29 cellular contexts compared by ENCODE assay signal in genomic region chr14:46885566-46885965, GRCh38.
"Had no signal": no experiment of that assay in that cellular context is flagged by ENCODE, and none has a peak within 500 bp of the region (broad histone marks: within the 10 kb centered on the region; RNA-seq: fewer than 3 reads in every experiment).

No MANE protein-coding gene starts in this region.

- H2AFZ ChIP-seq: hepatocyte had no signal

- H3K4me3 ChIP-seq: colonic mucosa, gastroesophageal sphincter, heart left ventricle, hepatocyte, lung, pancreas, right atrium auricular region, skin epidermis, spleen, thoracic aorta, tibial nerve, upper lobe of left lung had no signal

- H3K27ac Mint-ChIP-seq: dendritic cell treated with granulocyte-macrophage colony-stimulating factor and Interleukin-4, amounts not matched to agents 40 ng/mL and 50 ng/mL, for 4 days; endodermal cell; naive thymus-derived CD4-positive, alpha-beta T cell; nephron; progenitor cell of endocrine pancreas; stimulated activated memory B cell treated with anti-CD40 and anti-IgM and Interleukin-4, amounts not matched to agents 10 μg/mL and 1 μg/mL and 100 μg/mL, for 72 hours; stimulated activated naive CD8-positive, alpha-beta T cell treated with anti-CD3 and anti-CD28 coated beads, Interleukin-15, Interleukin-2, amounts not matched to agents 100 ng/mL and 50 ng/mL, for 24 hours had no signal

- H3K27ac ChIP-seq: colonic mucosa, epithelial cell of prostate, gastroesophageal sphincter, heart left ventricle, hepatocyte, neutrophil, pancreas, right atrium auricular region, skin epidermis, spleen, thoracic aorta, tibial nerve, upper lobe of left lung had no signal

- H3K9me3 ChIP-seq: colonic mucosa, gastroesophageal sphincter, heart left ventricle, neutrophil, pancreas, right atrium auricular region, spleen, thoracic aorta, tibial nerve, upper lobe of left lung had no signal

- H3K4me2 ChIP-seq: hepatocyte had no signal

- H3K36me3 ChIP-seq: colonic mucosa, gastroesophageal sphincter, heart left ventricle, neutrophil, pancreas, right atrium auricular region, spleen, thoracic aorta, tibial nerve, upper lobe of left lung had no signal

- H3K4me3 Mint-ChIP-seq: dendritic cell treated with granulocyte-macrophage colony-stimulating factor and Interleukin-4, amounts not matched to agents 40 ng/mL and 50 ng/mL, for 4 days; endodermal cell; naive thymus-derived CD4-positive, alpha-beta T cell; nephron; stimulated activated memory B cell treated with anti-CD40 and anti-IgM and Interleukin-4, amounts not matched to agents 10 μg/mL and 1 μg/mL and 100 μg/mL, for 72 hours; stimulated activated naive CD8-positive, alpha-beta T cell treated with anti-CD3 and anti-CD28 coated beads, Interleukin-15, Interleukin-2, amounts not matched to agents 100 ng/mL and 50 ng/mL, for 24 hours had no signal

- H3K4me1 Mint-ChIP-seq: naive thymus-derived CD4-positive, alpha-beta T cell; nephron; stimulated activated memory B cell treated with anti-CD40 and anti-IgM and Interleukin-4, amounts not matched to agents 10 μg/mL and 1 μg/mL and 100 μg/mL, for 72 hours had no signal

- H3K27me3 ChIP-seq: colonic mucosa, gastroesophageal sphincter, heart left ventricle, hepatocyte, neutrophil, pancreas, right atrium auricular region, spleen, tibial nerve, upper lobe of left lung had no signal

- ATAC-seq: esophagus mucosa; gastroesophageal sphincter; heart left ventricle; left lobe of liver; naive thymus-derived CD4-positive, alpha-beta T cell; pancreas; stimulated activated memory B cell treated with anti-CD40 and anti-IgM and Interleukin-4, amounts not matched to agents 10 μg/mL and 1 μg/mL and 100 μg/mL, for 72 hours had no signal

- H3K27me3 Mint-ChIP-seq: dendritic cell treated with granulocyte-macrophage colony-stimulating factor and Interleukin-4, amounts not matched to agents 40 ng/mL and 50 ng/mL, for 4 days; naive thymus-derived CD4-positive, alpha-beta T cell; progenitor cell of endocrine pancreas; stimulated activated memory B cell treated with anti-CD40 and anti-IgM and Interleukin-4, amounts not matched to agents 10 μg/mL and 1 μg/mL and 100 μg/mL, for 72 hours; stimulated activated naive CD8-positive, alpha-beta T cell treated with anti-CD3 and anti-CD28 coated beads, Interleukin-15, Interleukin-2, amounts not matched to agents 100 ng/mL and 50 ng/mL, for 24 hours had no signal

- H3K4me1 ChIP-seq: colonic mucosa, gastroesophageal sphincter, heart left ventricle, pancreas, right atrium auricular region, spleen, tibial nerve, upper lobe of left lung had no signal

- H3K36me3 Mint-ChIP-seq: naive thymus-derived CD4-positive, alpha-beta T cell; stimulated activated memory B cell treated with anti-CD40 and anti-IgM and Interleukin-4, amounts not matched to agents 10 μg/mL and 1 μg/mL and 100 μg/mL, for 72 hours had no signal

- DNase-seq: colonic mucosa; effector CD8-positive, alpha-beta T cell; endodermal cell; foreskin fibroblast; heart left ventricle; kidney; mesenchymal stem cell; midbrain; naive thymus-derived CD4-positive, alpha-beta T cell; pancreas; spleen; stimulated activated CD4-positive, alpha-beta T cell treated with anti-CD3 and anti-CD28 coated beads, Interleukin-4, amount 100 ng/mL, for 4 hours; upper lobe of left lung had no signal

- H3K9me3 Mint-ChIP-seq: dendritic cell treated with granulocyte-macrophage colony-stimulating factor and Interleukin-4, amounts not matched to agents 40 ng/mL and 50 ng/mL, for 4 days; endodermal cell; nephron had no signal
